ENCODE assay signal across 22 cellular contexts in genomic region chr16:15953477-15953876, GRCh38. TPM values are rescaled to one million over a fixed set of nuclear protein-coding genes. Genes with fewer than 3 reads are reported as not detected.
DNase-seq lines count a peak whose midpoint lies in the region; ATAC-seq and TF ChIP-seq lines count a peak whose summit lies in the region.
"Had no signal": no experiment of that assay in that cellular context is flagged by ENCODE, and none has a peak within 500 bp of the region (broad histone marks: within the 10 kb centered on the region; RNA-seq: fewer than 3 reads in every experiment).

No MANE protein-coding gene starts in this region.

- peaks cover 52% of the 10 kb centered on the region for H3K4me1 Mint-ChIP-seq in T-helper 2 cell treated with Interferon-gamma antibody and Interleukin-4, amounts not matched to agents 5 μg/mL and 100 μg/mL, for 36 hours (ENCODE audit: low read depth)
- peaks cover 63% of the 10 kb centered on the region for H3K4me1 Mint-ChIP-seq in CD8-positive, alpha-beta T cell (ENCODE audit: low read depth)
- peaks cover 59% of the 10 kb centered on the region for H3K4me1 Mint-ChIP-seq in activated naive CD8-positive, alpha-beta T cell treated with anti-CD3 and anti-CD28 coated beads for 36 hours
- peaks cover 36 to 82% (median 75%) of the 10 kb centered on the region in 4 donors for H3K4me1 Mint-ChIP-seq in naive thymus-derived CD8-positive, alpha-beta T cell

- no peaks in the 10 kb centered on the region for H3K9me3 ChIP-seq in CD8-positive, alpha-beta T cell (ENCODE audit: low read length)
- H3K9me3 ChIP-seq: left ventricle myocardium inferior, tibial artery had no signal

- DNase-seq in T-helper 2 cell treated with Interferon-gamma antibody and Interleukin-4, amounts not matched to agents 5 μg/mL and 100 μg/mL, for 36 hours (ENCODE audit: low spot score), result no peak
- no peak for DNase-seq in T-helper 2 cell
- DNase-seq in CD8-positive, alpha-beta T cell, result no peak
- no peak for DNase-seq in activated naive CD8-positive, alpha-beta T cell treated with anti-CD3 and anti-CD28 coated beads for 36 hours
- DNase-seq in naive thymus-derived CD8-positive, alpha-beta T cell, result no peak
- no peak for DNase-seq in SIG-M5 treated with dmso at 0.1 percent for 504 hours (lab: John Stamatoyannopoulos, UW; ENCODE audit: unreplicated experiment)
- DNase-seq in cerebellar cortex (ENCODE audit: low spot score), result no peak
- DNase-seq: 8988T; activated effector memory CD4-positive, alpha-beta T cell treated with Interleukin-2 at 50 U/mL for 16 hours; C1 segment of cervical spinal cord; cortex of kidney; left ventricle myocardium inferior; MV-4-11; NCI-H2107; NCI-H526 treated with DMSO at 0.1 percent for 48 hours; SHP77 treated with DMSO at 0.1 percent for 48 hours; stimulated activated CD4-positive, alpha-beta T cell treated with anti-CD3 and anti-CD28 coated beads, Interleukin-4, amount 100 ng/mL, for 24 hours; tibial artery had no signal

- H3K4me3 ChIP-seq in CD8-positive, alpha-beta T cell (ENCODE audit: low read depth, low read length), result no peak overlapping the region
- H3K4me3 ChIP-seq: left ventricle myocardium inferior, skin epidermis, tibial artery had no signal

- intact Hi-C loops in CD8-positive, alpha-beta T cell (cut with DNase I, micrococcal nuclease), result no loop called here

- H3K27ac Mint-ChIP-seq in T-helper 2 cell treated with Interferon-gamma antibody and Interleukin-4, amounts not matched to agents 5 μg/mL and 100 μg/mL, for 36 hours, result peak overlapping the region; percentile 36
- H3K27ac Mint-ChIP-seq in CD8-positive, alpha-beta T cell, result peak overlapping the region; percentile 77
- H3K27ac Mint-ChIP-seq in activated naive CD8-positive, alpha-beta T cell treated with anti-CD3 and anti-CD28 coated beads for 36 hours, result peak overlapping the region; percentile 100
- H3K27ac Mint-ChIP-seq in naive thymus-derived CD8-positive, alpha-beta T cell, result peak overlapping the region; percentile 44 to 94 (median 72)

- H3K4me1 ChIP-seq in CD8-positive, alpha-beta T cell (ENCODE audit: insufficient read depth, low read length), result peaks cover 45% of the 10 kb centered on the region

- no peaks in the 10 kb centered on the region for H3K27me3 Mint-ChIP-seq in T-helper 2 cell treated with Interferon-gamma antibody and Interleukin-4, amounts not matched to agents 5 μg/mL and 100 μg/mL, for 36 hours (ENCODE audit: low read depth)
- H3K27me3 Mint-ChIP-seq in CD8-positive, alpha-beta T cell (ENCODE audit: low read depth), result no peaks in the 10 kb centered on the region
- no peaks in the 10 kb centered on the region for H3K27me3 Mint-ChIP-seq in activated naive CD8-positive, alpha-beta T cell treated with anti-CD3 and anti-CD28 coated beads for 36 hours
- H3K27me3 Mint-ChIP-seq in naive thymus-derived CD8-positive, alpha-beta T cell, result no peaks in the 10 kb centered on the region

- peak overlapping the region; percentile 34 for H3K4me3 Mint-ChIP-seq in T-helper 2 cell treated with Interferon-gamma antibody and Interleukin-4, amounts not matched to agents 5 μg/mL and 100 μg/mL, for 36 hours
- no peak overlapping the region for H3K4me3 Mint-ChIP-seq in CD8-positive, alpha-beta T cell
- peak overlapping the region; percentile 99 for H3K4me3 Mint-ChIP-seq in activated naive CD8-positive, alpha-beta T cell treated with anti-CD3 and anti-CD28 coated beads for 36 hours
- peak overlapping the region in 3 of 10 donors; percentile 15 to 33 (median 20) for H3K4me3 Mint-ChIP-seq in naive thymus-derived CD8-positive, alpha-beta T cell

- no peak for ATAC-seq in CD8-positive, alpha-beta T cell
- no peak for ATAC-seq in naive thymus-derived CD8-positive, alpha-beta T cell
- ATAC-seq in HG03175 (IDR thresholded peaks at IDR 0.05; ENCODE audit: unreplicated experiment), result no peak

- POLR2A ChIA-PET in CD8-positive, alpha-beta T cell (lab: Charles Lee), result no interaction called here
- POLR2A ChIA-PET in naive thymus-derived CD8-positive, alpha-beta T cell (lab: Charles Lee), result no interaction called here

- H3K36me3 ChIP-seq in CD8-positive, alpha-beta T cell (ENCODE audit: insufficient read depth, low read length), result no peaks in the 10 kb centered on the region
- H3K36me3 ChIP-seq: left ventricle myocardium inferior, tibial artery had no signal

- peaks cover 43% of the 10 kb centered on the region for H3K36me3 Mint-ChIP-seq in T-helper 2 cell treated with Interferon-gamma antibody and Interleukin-4, amounts not matched to agents 5 μg/mL and 100 μg/mL, for 36 hours (ENCODE audit: low read depth)
- peaks cover 10% of the 10 kb centered on the region for H3K36me3 Mint-ChIP-seq in CD8-positive, alpha-beta T cell
- H3K36me3 Mint-ChIP-seq in activated naive CD8-positive, alpha-beta T cell treated with anti-CD3 and anti-CD28 coated beads for 36 hours, result peaks cover 59% of the 10 kb centered on the region
- H3K36me3 Mint-ChIP-seq in naive thymus-derived CD8-positive, alpha-beta T cell, result peaks cover 0 to 6% (median 0%) of the 10 kb centered on the region in 3 donors

- H3K9me3 Mint-ChIP-seq in T-helper 2 cell treated with Interferon-gamma antibody and Interleukin-4, amounts not matched to agents 5 μg/mL and 100 μg/mL, for 36 hours, result no peaks in the 10 kb centered on the region
- no peaks in the 10 kb centered on the region for H3K9me3 Mint-ChIP-seq in CD8-positive, alpha-beta T cell
- peaks cover 2% of the 10 kb centered on the region for H3K9me3 Mint-ChIP-seq in activated naive CD8-positive, alpha-beta T cell treated with anti-CD3 and anti-CD28 coated beads for 36 hours
- no peaks in the 10 kb centered on the region for H3K9me3 Mint-ChIP-seq in naive thymus-derived CD8-positive, alpha-beta T cell

- no peak for TF ChIP-seq CTCF in CD8-positive, alpha-beta T cell (IDR thresholded peaks at IDR 0.05)

- CTCF ChIA-PET in CD8-positive, alpha-beta T cell (lab: Charles Lee), result interaction anchor here (0.6 kb wide), 1 partner anchor 99 kb away, joined by 3 read pairs; no protein-coding TSS in a partner anchor

- H3K27me3 ChIP-seq in CD8-positive, alpha-beta T cell (ENCODE audit: insufficient read depth, low read length), result no peaks in the 10 kb centered on the region
- H3K27me3 ChIP-seq: tibial artery had no signal

- no peak overlapping the region for H3K27ac ChIP-seq in CD8-positive, alpha-beta T cell (ENCODE audit: low read depth, low read length)
- H3K27ac ChIP-seq: epithelial cell of prostate, left ventricle myocardium inferior, parathyroid adenoma had no signal

RNA-seq across cellular contexts. Expression of gene ABCC1, which starts 4.1 kb away (rescaled TPM):
- 10 to 100 TPM; 41.1 to 41.2 TPM for total RNA-seq in CD8-positive, alpha-beta T cell
- 10 to 100 TPM; 57.0 to 61.9 TPM for total RNA-seq in activated naive CD8-positive, alpha-beta T cell treated with anti-CD3 and anti-CD28 coated beads for 36 hours
- total RNA-seq in naive thymus-derived CD8-positive, alpha-beta T cell, result 10 to 100 TPM; 66.7 to 68.6 TPM
- polyA plus RNA-seq in naive thymus-derived CD8-positive, alpha-beta T cell, result 1 to 10 TPM; 3.7 to 9.0 (median 4.3) TPM

Comparison
In these comparisons a context has a peak if more than half of its experiments do, and no peak if none do; other contexts are left out.
1. H3K27ac Mint-ChIP-seq: peak in every context shown above with its lines; median percentile 100 in activated naive CD8-positive, alpha-beta T cell treated with anti-CD3 and anti-CD28 coated beads for 36 hours; 77 in CD8-positive, alpha-beta T cell; 72 in naive thymus-derived CD8-positive, alpha-beta T cell; 36 in T-helper 2 cell treated with Interferon-gamma antibody and Interleukin-4, amounts not matched to agents 5 μg/mL and 100 μg/mL, for 36 hours.